Comparison of ENCODE assay signal across 1 cellular context in genomic region chr7:2363283-2363682, GRCh38.
A peak's percentile ranks its signal among the peaks of the same experiment; 100 is the strongest.
TF ChIP-seq lines count a peak whose summit lies in the region.

No MANE protein-coding gene starts in this region.

TF ChIP-seq in HepG2, 621 proteins besides CTCF, POLR2A, EP300 and RAD21:
- TF ChIP-seq POLR2G (IDR thresholded peaks at IDR 0.05; ENCODE audit: low read depth, low read length) = 0 out of 2 replicates have a peak, but pooled peaks have one; percentile 6
- no peak for TF ChIP-seq NR1H2 (CRISPR knock-in tag; IDR thresholded peaks at IDR 0.05; ENCODE audit: borderline replicate concordance, low read depth)
